7 cellular contexts compared by ENCODE assay signal in genomic region chr11:75059299-75059698, GRCh38. TPM values are rescaled to one million over a fixed set of nuclear protein-coding genes. Genes with fewer than 3 reads are reported as not detected.
"Had no signal": no experiment of that assay in that cellular context is flagged by ENCODE, and none has a peak within 500 bp of the region (broad histone marks: within the 10 kb centered on the region; RNA-seq: fewer than 3 reads in every experiment).

No MANE protein-coding gene starts in this region.

- H3K4me1 Mint-ChIP-seq: GM23338, H9, IgD-negative memory B cell had no signal

- H3K4me3 Mint-ChIP-seq: GM23338, H9 had no signal

- DNase-seq: H9, HCEC 1CT had no signal

- H3K36me3 Mint-ChIP-seq: IgD-negative memory B cell had no signal

- H3K27ac Mint-ChIP-seq: GM23338, H9, IgD-negative memory B cell had no signal

- ATAC-seq: GM23338, HepG2 had no signal

RNA-seq across cellular contexts. Expression of gene OR2AT4, which starts 37.4 kb away (rescaled TPM):
- total RNA-seq: GM23338, H1, H9, HepG2, HT-29 had no signal
